In genomic region chr10:101631821-101632475, GRCh38 we compare ENCODE assay signal across 20 cellular contexts. TPM values are rescaled to one million over a fixed set of nuclear protein-coding genes. Genes with fewer than 3 reads are reported as not detected.
DNase-seq lines count a peak whose midpoint lies in the region; ATAC-seq, FAIRE-seq and TF ChIP-seq lines count a peak whose summit lies in the region.
"Had no signal": no experiment of that assay in that cellular context is flagged by ENCODE, and none has a peak within 500 bp of the region (broad histone marks: within the 10 kb centered on the region; RNA-seq: fewer than 3 reads in every experiment).

No MANE protein-coding gene starts in this region.

- H3K36me3 ChIP-seq in IMR-90 (ENCODE audit: control insufficient read depth, insufficient read depth, low read length) (no peaks in the 10 kb centered on the region; the same call in 1 of the 2 replicates), H1 (ENCODE audit: control insufficient read depth in 2 of 4, insufficient read depth in 4 of 4, low read length in 3 of 4) (peaks cover 0 to 6% (median 0%) of the 10 kb centered on the region in 4 experiments; a peak in 1 of 8 replicates), neuronal stem cell (replicated peaks in 1 of 2; ENCODE audit: control insufficient read depth in 2 of 2, insufficient read depth in 2 of 2, low read length in 2 of 2) (peaks cover 0 to 3% of the 10 kb centered on the region in 2 donors), suprapubic skin (peaks cover 16% of the 10 kb centered on the region)
- H3K36me3 ChIP-seq: MG63 had no signal

- intact Hi-C loops in IMR-90 (cut with micrococcal nuclease), result no loop called here

- H3K79me1 ChIP-seq in IMR-90 (ENCODE audit: low read depth in 1 of 2, low read length in 2 of 2), result no peaks in the 10 kb centered on the region; a peak in 1 of 4 replicates
- H3K79me1 ChIP-seq in H1 (ENCODE audit: low read depth, low read length), result no peaks in the 10 kb centered on the region
- H3K79me1 ChIP-seq in neuronal stem cell (ENCODE audit: low read depth, low read length), result no peaks in the 10 kb centered on the region

- in situ Hi-C loops in IMR-90 (cut with MboI; ENCODE audit: low sequenced_read_pairs), result no loop called here

- H3K9me3 ChIP-seq in IMR-90 (ENCODE audit: control insufficient read depth, insufficient read depth, low read length), result no peaks in the 10 kb centered on the region
- H3K9me3 ChIP-seq in H1 (ENCODE audit: insufficient read depth in 2 of 2, low read depth in 1 of 2, low read length in 1 of 2), result peaks cover 4 to 7% of the 10 kb centered on the region in 2 experiments; a peak in 1 of 4 replicates
- peaks cover 0 to 4% of the 10 kb centered on the region in 2 donors for H3K9me3 ChIP-seq in neuronal stem cell (replicated peaks in 1 of 2; ENCODE audit: control insufficient read depth in 2 of 2, insufficient read depth in 1 of 2, low read depth in 1 of 2, low read length in 2 of 2)
- H3K9me3 ChIP-seq in suprapubic skin, result no peaks in the 10 kb centered on the region
- H3K9me3 ChIP-seq: MG63 had no signal

- DNase-seq in IMR-90 (no peak), H1 (ENCODE audit: low read depth in 1 of 2, low spot score in 2 of 2) (no peak), islet precursor cell (peak; percentile 41), neuronal stem cell (ENCODE audit: low spot score) (no peak), suprapubic skin (ENCODE audit: low spot score in 2 of 2) (no peak), D721Med (ENCODE audit: insufficient read length, low spot score) (no peak), CD1c-positive myeloid dendritic cell (ENCODE audit: extremely low spot score) (no peak)
- DNase-seq in activated naive CD4-positive, alpha-beta T cell treated with anti-CD3 and anti-CD28 coated beads, Interleukin-2, amount 50 U/mL, for 16 hours, result no peak
- DNase-seq: CD8-positive, alpha-beta memory T cell; GF-D8; HCEC 1CT; MG63; NCI-H1105; NCI-H187; NCI-H774; SHP77 had no signal

- H4K91ac ChIP-seq in IMR-90 (ENCODE audit: insufficient read depth, low read depth, low read length) (no peak overlapping the region), H1 (replicated peaks; ENCODE audit: insufficient read length, low read length) (no peak overlapping the region), neuronal stem cell (ENCODE audit: low read depth, low read length, poor library complexity) (no peak overlapping the region)

- H2BK20ac ChIP-seq in IMR-90 (ENCODE audit: low read depth, low read length) (no peak overlapping the region), H1 (ENCODE audit: low read length) (no peak overlapping the region)

- no peak overlapping the region for H2AFZ ChIP-seq in IMR-90 (replicated peaks; ENCODE audit: low read length, poor library complexity)
- no peak overlapping the region for H2AFZ ChIP-seq in H1 (ENCODE audit: low read length)
- H2AFZ ChIP-seq in neuronal stem cell (ENCODE audit: low read length), result no peak overlapping the region

- H3K14ac ChIP-seq in IMR-90 (replicated peaks; ENCODE audit: low read depth, low read length) (no peak overlapping the region), H1 (ENCODE audit: insufficient read length) (no peak overlapping the region), neuronal stem cell (ENCODE audit: low read length) (no peak overlapping the region)

- H4K8ac ChIP-seq in IMR-90 (ENCODE audit: low read depth in 2 of 2, low read length in 2 of 2) (no peak overlapping the region), H1 (ENCODE audit: extremely low read depth, insufficient read depth, low read length) (no peak overlapping the region), neuronal stem cell (ENCODE audit: low read depth, low read length) (peak overlapping the region; percentile 58)

- no peak overlapping the region for H3K9ac ChIP-seq in IMR-90 (ENCODE audit: low read depth, low read length)
- H3K9ac ChIP-seq in H1 (replicated peaks in 1 of 4; ENCODE audit: extremely low read depth in 1 of 4, low read depth in 3 of 4, low read length in 3 of 4), result no peak overlapping the region
- peak overlapping the region; percentile 24 for H3K9ac ChIP-seq in neuronal stem cell (ENCODE audit: low read depth, low read length, poor library complexity)
- H3K9ac ChIP-seq: KMS-11 had no signal

- H3K9me1 ChIP-seq in IMR-90 (ENCODE audit: insufficient read depth, low read length), result peaks cover 7% of the 10 kb centered on the region; the same call in 1 of the 2 replicates

- FAIRE-seq in H1 (lab: Jason Lieb, UNC) (no peak), D721Med (lab: Jason Lieb, UNC) (no peak)
- FAIRE-seq: GM19239 had no signal

- POLR2A ChIA-PET in IMR-90 (lab: Charles Lee; ENCODE audit: unreplicated experiment) (no interaction called here), H1 (lab: Charles Lee; ENCODE audit: partially characterized antibody) (interaction anchor here (1.1 to 1.6 kb wide), 4 partner anchors 10 to 50 kb away, joined by 3 to 4 read pairs (median 3); no protein-coding TSS in a partner anchor)

- H3K27me3 ChIP-seq in IMR-90 (ENCODE audit: control insufficient read depth, insufficient read depth, low read length) (no peaks in the 10 kb centered on the region), H1 (replicated peaks in 1 of 4; ENCODE audit: control insufficient read depth in 3 of 4, extremely low read depth in 1 of 4, insufficient read depth in 3 of 4, low read length in 3 of 4) (no peaks in the 10 kb centered on the region), neuronal stem cell (ENCODE audit: control insufficient read depth in 3 of 3, insufficient read depth in 3 of 3, low read depth in 1 of 3, low read length in 3 of 3) (peaks cover 0 to 42% (median 0%) of the 10 kb centered on the region in 3 experiments), suprapubic skin (no peaks in the 10 kb centered on the region)
- H3K27me3 ChIP-seq: MG63 had no signal

- H3K4me2 ChIP-seq in IMR-90 (ENCODE audit: low read depth, low read length) (no peak overlapping the region), H1 (ENCODE audit: insufficient read depth in 1 of 2, low read depth in 2 of 2, low read length in 2 of 2) (no peak overlapping the region), neuronal stem cell (ENCODE audit: insufficient read depth, low read length, poor library complexity, severe bottlenecking) (no peak overlapping the region)
- H3K4me2 ChIP-seq: KMS-11 had no signal

- no peak overlapping the region for H3K23ac ChIP-seq in IMR-90 (ENCODE audit: low read depth, low read length)
- no peak overlapping the region for H3K23ac ChIP-seq in H1 (ENCODE audit: insufficient read length)
- H3K23ac ChIP-seq in neuronal stem cell (ENCODE audit: low read depth, low read length, poor library complexity), result peak overlapping the region; percentile 38

- H3K4me1 ChIP-seq in IMR-90 (ENCODE audit: control insufficient read depth, insufficient read depth, low read length) (no peaks in the 10 kb centered on the region), H1 (replicated peaks in 1 of 4; ENCODE audit: control insufficient read depth in 3 of 4, insufficient read depth in 4 of 4, low read length in 3 of 4) (no peaks in the 10 kb centered on the region; a peak in 1 of 7 replicates), neuronal stem cell (ENCODE audit: control insufficient read depth in 2 of 2, insufficient read depth in 1 of 2, low read depth in 1 of 2, low read length in 2 of 2) (peaks cover 0 to 21% of the 10 kb centered on the region in 2 donors), suprapubic skin (no peaks in the 10 kb centered on the region)

- H3K27ac ChIP-seq in IMR-90 (ENCODE audit: insufficient read depth, low read length) (no peak overlapping the region), H1 (ENCODE audit: low read depth, low read length) (no peak overlapping the region), neuronal stem cell (replicated peaks; ENCODE audit: low read length) (peak overlapping the region; percentile 6), suprapubic skin (no peak overlapping the region)
- H3K27ac ChIP-seq: HL-60, KMS-11 had no signal

- H2BK15ac ChIP-seq in IMR-90 (ENCODE audit: low read depth, low read length), result no peak overlapping the region
- no peak overlapping the region for H2BK15ac ChIP-seq in H1 (ENCODE audit: low read length)
- H2BK15ac ChIP-seq in neuronal stem cell (ENCODE audit: low read length), result no peak overlapping the region

- H2AK9ac ChIP-seq in IMR-90 (replicated peaks; ENCODE audit: low read depth, low read length, poor library complexity), result no peak overlapping the region

- no peak overlapping the region for H4K5ac ChIP-seq in IMR-90 (ENCODE audit: low read depth, low read length)
- H4K5ac ChIP-seq in H1 (ENCODE audit: insufficient read length, low read depth, low read length), result no peak overlapping the region

- TF ChIP-seq CTCF in IMR-90 (conservative IDR thresholded peaks at IDR 0.05; ENCODE audit: low read depth, low read length) (no peak), H1 (IDR thresholded peaks at IDR 0.05; ENCODE audit: control extremely low read depth in 1 of 3, insufficient read depth in 1 of 3, low read depth in 1 of 3, low read length in 3 of 3) (no peak), suprapubic skin (IDR thresholded peaks at IDR 0.05) (no peak), D721Med (IDR thresholded peaks at IDR 0.05; ENCODE audit: insufficient read depth, missing control alignments) (no peak)

- H2BK12ac ChIP-seq in H1 (ENCODE audit: low read depth, low read length), result no peak overlapping the region; the same call in 1 of the 2 replicates
- H2BK12ac ChIP-seq in neuronal stem cell (ENCODE audit: low read length), result no peak overlapping the region

- H3K56ac ChIP-seq in IMR-90 (ENCODE audit: extremely low read depth, insufficient read depth, low read length) (no peak overlapping the region), H1 (replicated peaks; ENCODE audit: insufficient read length, low read depth, low read length) (no peak overlapping the region)

- peaks cover 7% of the 10 kb centered on the region; the same call in 1 of the 2 replicates for H4K20me1 ChIP-seq in IMR-90 (ENCODE audit: insufficient read depth, low read length)
- H4K20me1 ChIP-seq in H1 (replicated peaks in 1 of 2; ENCODE audit: control insufficient read depth in 1 of 2, insufficient read depth in 2 of 2, low read length in 2 of 2), result no peaks in the 10 kb centered on the region

- WGBS in IMR-90 (ENCODE audit: extremely low coverage in 2 of 2, insufficient read length in 1 of 2), 2 experiments, result no CpG with 5 or more reads among the region's 8 CpGs
- 88% methylated on average over 8 of the region's 8 CpGs; no CpG with 5 or more reads in 1 of the 2 experiments for WGBS in H1 (ENCODE audit: extremely low coverage in 1 of 2, insufficient coverage in 1 of 2, insufficient read length in 1 of 2, insufficient replicate concordance in 2 of 2, low coverage in 1 of 2, low lambda C conversion rate in 2 of 2, missing lambda C conversion rate in 1 of 2), 2 experiments
- WGBS in neuronal stem cell (ENCODE audit: extremely low coverage in 2 of 2, insufficient read length in 2 of 2, insufficient replicate concordance in 1 of 2), 2 donors, result no CpG with 5 or more reads among the region's 8 CpGs
- WGBS in suprapubic skin, result 91% methylated on average over 8 of the region's 8 CpGs

- TF ChIP-seq POLR2A in IMR-90 (IDR thresholded peaks at IDR 0.05; ENCODE audit: low read depth, low read length) (no peak), H1 (IDR thresholded peaks at IDR 0.05; ENCODE audit: control extremely low read depth in 1 of 2, low read depth in 2 of 2, low read length in 2 of 2) (no peak), suprapubic skin (IDR thresholded peaks at IDR 0.05) (no peak)

- no peaks in the 10 kb centered on the region for H3K23me2 ChIP-seq in H1 (ENCODE audit: low read depth, low read length)

- dilution Hi-C loops in IMR-90 (cut with HindIII; ENCODE audit: low sequenced_read_pairs, unreplicated experiment), result no loop called here

- ATAC-seq in IMR-90 (ENCODE audit: low read depth), result peak; percentile 35
- ATAC-seq: Panc1 had no signal

- no TSS peak for BruUV-seq in IMR-90 (replicated peaks; lab: Mats Ljungman, UMichigan)

- H2AK5ac ChIP-seq in IMR-90 (ENCODE audit: low read depth, low read length) (no peak overlapping the region), H1 (ENCODE audit: low read depth, low read length) (no peak overlapping the region), neuronal stem cell (ENCODE audit: low read depth, low read length) (no peak overlapping the region)

- H2BK5ac ChIP-seq in IMR-90 (ENCODE audit: low read depth, low read length, poor library complexity, severe bottlenecking) (no peak overlapping the region), H1 (ENCODE audit: low read depth, low read length) (0 out of 2 replicates have a peak overlapping the region, but pooled peaks have one; percentile 10), neuronal stem cell (ENCODE audit: low read length) (no peak overlapping the region)

- TF ChIP-seq EP300 in H1 (IDR thresholded peaks at IDR 0.05; ENCODE audit: borderline replicate concordance in 1 of 2, low read depth in 2 of 2, low read length in 2 of 2), result no peak
- no peak for TF ChIP-seq EP300 in suprapubic skin (IDR thresholded peaks at IDR 0.05)

- H3K4ac ChIP-seq in IMR-90 (ENCODE audit: low read depth, low read length) (no peak overlapping the region), H1 (replicated peaks; ENCODE audit: insufficient read length, low read depth, low read length) (no peak overlapping the region), neuronal stem cell (ENCODE audit: low read length) (no peak overlapping the region)

- TF ChIP-seq RAD21 in IMR-90 (IDR thresholded peaks at IDR 0.05; ENCODE audit: low read length) (no peak), H1 (IDR thresholded peaks at IDR 0.05 in 1 of 2, conservative IDR thresholded peaks at IDR 0.05 in 1 of 2; ENCODE audit: low read depth in 2 of 2, low read length in 2 of 2) (no peak)

- H3K18ac ChIP-seq in IMR-90 (ENCODE audit: low read depth, low read length), result no peak overlapping the region
- no peak overlapping the region for H3K18ac ChIP-seq in H1 (ENCODE audit: extremely low read depth, low read length)
- peak overlapping the region; percentile 81 for H3K18ac ChIP-seq in neuronal stem cell (ENCODE audit: low read length)

- H2BK120ac ChIP-seq in IMR-90 (ENCODE audit: low read depth, low read length) (no peak overlapping the region), H1 (replicated peaks; ENCODE audit: low read depth, low read length) (no peak overlapping the region), neuronal stem cell (ENCODE audit: low read depth, low read length) (peak overlapping the region; percentile 40)

- no peaks in the 10 kb centered on the region for H3K79me2 ChIP-seq in H1 (ENCODE audit: control insufficient read depth in 1 of 2, insufficient read depth in 2 of 2, low read length in 2 of 2)

- H3K4me3 ChIP-seq in IMR-90 (ENCODE audit: insufficient read depth, low read depth, low read length) (no peak overlapping the region), H1 (ENCODE audit: extremely low read depth in 1 of 4, insufficient read depth in 2 of 4, low read depth in 3 of 4, low read length in 4 of 4) (no peak overlapping the region), neuronal stem cell (ENCODE audit: low read length in 2 of 2) (no peak overlapping the region), suprapubic skin (no peak overlapping the region)
- H3K4me3 ChIP-seq: MG63 had no signal

- CTCF ChIA-PET in IMR-90 (lab: Yijun Ruan, JAX), result interaction anchor here (1.2 kb wide), 1 partner anchor 23 kb away, joined by 3 read pairs; no protein-coding TSS in a partner anchor
- CTCF ChIA-PET in H1 (lab: Charles Lee; ENCODE audit: partially characterized antibody), result interaction anchor here (0.9 to 1.7 kb wide), 2 partner anchors 23 to 117 kb away, joined by 3 to 4 read pairs; no protein-coding TSS in a partner anchor

RNA-seq across cellular contexts. Expression of gene DPCD, which starts 43.8 kb away (rescaled TPM):
- total RNA-seq in IMR-90 (2012; rRNA removed), result 59.1 and 113 TPM in 2 replicates
- 66.1 and 73.7 TPM in 2 replicates for polyA plus RNA-seq in IMR-90 (2012; rRNA removed)
- polyA plus RNA-seq in IMR-90 (2012; cell fraction: cytosol; rRNA removed), result 44.0 and 79.1 TPM in 2 replicates
- 13.5 and 48.7 TPM in 2 replicates for polyA plus RNA-seq in IMR-90 (2012; cell fraction: nucleus; rRNA removed; ENCODE audit: low replicate concordance)
- total RNA-seq in H1 (2021; fragmentation: NEBNext Ultra II Directional; extraction: Animal tissue kit (Norgen Biotek cat#: 25700)), result 18.8 and 21.2 TPM in 2 replicates
- 25.2 and 31.4 TPM in 2 replicates for polyA plus RNA-seq in H1 (2011; rRNA removed)
- 46.4 TPM for polyA plus RNA-seq in H1 (2011; cell fraction: cytosol; rRNA removed)
- polyA plus RNA-seq in H1 (2011; cell fraction: nucleus; rRNA removed), result 19.5 TPM
- polyA plus RNA-seq in H1 (2012, experiment 1 of 2), result 31.3 to 40.4 TPM (median 36.3 TPM) in 4 replicates
- 12.0 TPM for polyA plus RNA-seq in H1 (2012, experiment 2 of 2)
- 23.2 TPM for polyA plus RNA-seq in H1 (2013, experiment 1 of 2)
- polyA plus RNA-seq in H1 (2013, experiment 2 of 2), result 25.8 TPM
- 10.9 and 16.1 TPM in 2 replicates for polyA minus RNA-seq in H1 (2011; rRNA and poly(A)+ RNA removed)
- polyA minus RNA-seq in H1 (2011; cell fraction: cytosol; rRNA and poly(A)+ RNA removed), result 4.7 TPM
- 6.5 TPM for polyA minus RNA-seq in H1 (2011; cell fraction: nucleus; rRNA and poly(A)+ RNA removed)
- 39.1 TPM for polyA plus RNA-seq in neuronal stem cell (2013, experiment 1 of 2)
- polyA plus RNA-seq in neuronal stem cell (2013, experiment 2 of 2), result 37.9 TPM
- total RNA-seq in suprapubic skin, result 10 to 100 TPM in 3 of 4 donors, 1 to 10 TPM in 1; 9.3 to 14.4 (median 11.5) TPM

RNA-seq across cellular contexts. Expression of gene POLL, which starts 43.9 kb away (rescaled TPM):
- total RNA-seq in IMR-90 (2012; rRNA removed) (6.1 and 6.3 TPM in 2 replicates), suprapubic skin (10 to 100 TPM; 13.5 to 32.3 (median 20.6) TPM)
- polyA plus RNA-seq in IMR-90 (2012; rRNA removed) (23.7 TPM in 2 replicates), H1 (2011; rRNA removed) (45.9 and 69.5 TPM in 2 replicates)
- 15.7 and 21.1 TPM in 2 replicates for polyA plus RNA-seq in IMR-90 (2012; cell fraction: cytosol; rRNA removed)
- 57.9 and 115 TPM in 2 replicates for polyA plus RNA-seq in IMR-90 (2012; cell fraction: nucleus; rRNA removed; ENCODE audit: low replicate concordance)
- 26.1 and 26.8 TPM in 2 replicates for total RNA-seq in H1 (2021; fragmentation: NEBNext Ultra II Directional; extraction: Animal tissue kit (Norgen Biotek cat#: 25700))
- 40.2 TPM for polyA plus RNA-seq in H1 (2011; cell fraction: cytosol; rRNA removed)
- 78.2 TPM for polyA plus RNA-seq in H1 (2011; cell fraction: nucleus; rRNA removed)
- 22.9 to 29.5 TPM (median 25.5 TPM) in 4 replicates for polyA plus RNA-seq in H1 (2012, experiment 1 of 2)
- polyA plus RNA-seq in H1 (2012, experiment 2 of 2), result 21.8 TPM
- polyA plus RNA-seq in H1 (2013, experiment 1 of 2), result 16.7 TPM
- 14.7 TPM for polyA plus RNA-seq in H1 (2013, experiment 2 of 2)
- 41.7 and 64.6 TPM in 2 replicates for polyA minus RNA-seq in H1 (2011; rRNA and poly(A)+ RNA removed)
- 26.7 TPM for polyA minus RNA-seq in H1 (2011; cell fraction: cytosol; rRNA and poly(A)+ RNA removed)
- 46.5 TPM for polyA minus RNA-seq in H1 (2011; cell fraction: nucleus; rRNA and poly(A)+ RNA removed)
- 16.0 TPM for polyA plus RNA-seq in neuronal stem cell (2013, experiment 1 of 2)
- 15.3 TPM for polyA plus RNA-seq in neuronal stem cell (2013, experiment 2 of 2)
